15 cellular contexts compared by ENCODE assay signal in genomic region chr15:49731187-49731828, GRCh38.
"Had no signal": no experiment of that assay in that cellular context is flagged by ENCODE, and none has a peak within 500 bp of the region (broad histone marks: within the 10 kb centered on the region; RNA-seq: fewer than 3 reads in every experiment).

No MANE protein-coding gene starts in this region.

- H3K4me3 ChIP-seq: breast epithelium, left lung, right atrium auricular region, suprapubic skin, upper lobe of left lung had no signal

- ATAC-seq: left lung; naive thymus-derived CD8-positive, alpha-beta T cell had no signal

- H3K27ac ChIP-seq: breast epithelium, left lung, right atrium auricular region, suprapubic skin, upper lobe of left lung had no signal

- H3K9me3 ChIP-seq: suprapubic skin, upper lobe of left lung had no signal

- H3K27me3 ChIP-seq: breast epithelium, left lung, right atrium auricular region, suprapubic skin, upper lobe of left lung had no signal

- H3K36me3 ChIP-seq: breast epithelium, left lung, right atrium auricular region, suprapubic skin, upper lobe of left lung had no signal

- H3K4me1 ChIP-seq: breast epithelium, left lung, right atrium auricular region, suprapubic skin, upper lobe of left lung had no signal

- FAIRE-seq: islet of Langerhans, small intestine had no signal

- DNase-seq: activated CD4-positive, alpha-beta T cell treated with anti-CD3 and anti-CD28 coated beads, Interleukin-2, amount 10 ng/mL, durations not matched to agents 7 days and 5 days; activated gamma-delta T cell treated with Interleukin-2 at 50 U/mL for 16 hours; aorta; cerebellar nuclear complex; left lung; mammary epithelial cell; naive thymus-derived CD8-positive, alpha-beta T cell; small intestine; stimulated activated CD4-positive, alpha-beta T cell treated with anti-CD3 and anti-CD28 coated beads, Interleukin-4, amount 100 ng/mL, for 4 hours; stimulated activated CD8-positive, alpha-beta memory T cell treated with anti-CD3 and anti-CD28 coated beads, Interleukin-4, amount 100 ng/mL, for 48 hours; upper lobe of left lung had no signal
